ENCODE assay signal across 21 cellular contexts in the genomic region with DNA sequence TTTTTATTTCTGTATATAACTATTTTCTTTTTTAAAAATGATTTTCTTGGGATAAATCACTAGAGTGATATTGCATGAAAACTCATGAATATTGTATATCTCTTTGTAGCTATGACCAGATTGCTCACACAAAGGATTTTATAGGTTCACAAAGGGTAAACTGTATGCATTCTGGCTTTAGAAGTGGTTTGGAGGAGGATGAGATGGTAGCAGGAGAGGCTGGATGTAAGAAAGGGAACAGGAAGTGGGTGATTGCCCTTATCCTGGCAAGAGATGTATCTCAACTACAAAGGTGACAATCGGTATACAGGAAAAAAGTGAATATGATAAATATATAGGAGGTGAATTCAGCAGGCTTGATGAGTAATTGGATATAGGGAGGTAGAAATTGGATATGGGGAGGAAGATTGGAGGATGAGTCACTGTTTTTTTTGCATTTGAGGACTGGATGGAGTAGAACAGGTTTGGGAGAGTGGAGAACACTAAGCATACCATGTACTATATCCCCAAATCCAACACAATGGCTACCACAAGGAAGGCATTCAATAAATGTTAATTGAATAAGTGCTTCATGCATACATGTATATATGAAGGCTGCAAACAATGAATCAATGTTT. TPM values are rescaled to one million over a fixed set of nuclear protein-coding genes. Genes with fewer than 3 reads are reported as not detected.
DNase-seq lines count a peak whose midpoint lies in the region; ATAC-seq and TF ChIP-seq lines count a peak whose summit lies in the region.
"Had no signal": no experiment of that assay in that cellular context is flagged by ENCODE, and none has a peak within 500 bp of the region (broad histone marks: within the 10 kb centered on the region; RNA-seq: fewer than 3 reads in every experiment).

No MANE protein-coding gene starts in this region.

- DNase-seq in COLO829 (ENCODE audit: low spot score) (peak; percentile 23), RWPE1 (ENCODE audit: low spot score) (peak; percentile 81), fibroblast of mammary gland (ENCODE audit: low read depth) (peak; percentile 19), H7 (no peak), NCI-H2227 (lab: John Stamatoyannopoulos, UW; ENCODE audit: unreplicated experiment) (no peak), NCI-H69 (lab: John Stamatoyannopoulos, UW) (no peak)
- DNase-seq: CD8-positive, alpha-beta memory T cell; IMR-90; Kasumi-1; MV-4-11; NCI-H1417; NCI-H187 treated with DMSO at 0.1 percent for 48 hours; NCI-H446; NCI-H748 treated with DMSO at 0.1 percent for 48 hours; OCI-M1 had no signal

- H3K27ac ChIP-seq in HEK293 (ENCODE audit: extremely low read depth, low read depth, low read length) (no peak overlapping the region), RWPE1 (no peak overlapping the region)
- H3K27ac ChIP-seq: BLaER1, SJSA1 had no signal

- no peak for ATAC-seq in GM18502 (IDR thresholded peaks at IDR 0.05; ENCODE audit: poor library complexity, unreplicated experiment)

- TF ChIP-seq CTCF in HEK293 (tag by site-specific recombination; IDR thresholded peaks at IDR 0.05) (no peak), RWPE1 (conservative IDR thresholded peaks at IDR 0.05; ENCODE audit: low read depth) (no peak), fibroblast of mammary gland (conservative IDR thresholded peaks at IDR 0.05; ENCODE audit: control insufficient read depth, insufficient read depth, low read depth, low read length) (no peak)

- H3K4me1 ChIP-seq in HEK293 (ENCODE audit: control insufficient read depth, insufficient read depth, low read length) = no peaks in the 10 kb centered on the region
- H3K4me1 ChIP-seq: BLaER1, SJSA1 had no signal

- POLR2A ChIA-PET in HEK293 (lab: Yijun Ruan, JAX) (no interaction called here), RWPE1 (lab: Yijun Ruan, JAX; ENCODE audit: low non-redundant PET) (no interaction called here)

- no peaks in the 10 kb centered on the region for H3K9me3 ChIP-seq in HEK293 (ENCODE audit: control insufficient read depth, insufficient read depth, low read depth, low read length)
- H3K9me3 ChIP-seq: BLaER1, SJSA1 had no signal

- H3K4me3 ChIP-seq in HEK293 (ENCODE audit: low read depth, low read length) (no peak overlapping the region), fibroblast of mammary gland (ENCODE audit: control insufficient read depth, low read depth, low read length) (no peak overlapping the region), H7 (ENCODE audit: insufficient read depth, low read depth, low read length) (no peak overlapping the region)
- H3K4me3 ChIP-seq: BLaER1, SJSA1 had no signal

- CTCF ChIA-PET in HEK293 (lab: Yijun Ruan, JAX) = interaction anchor here (1.3 kb wide), 1 partner anchor 16 kb away, joined by 8 read pairs; no protein-coding TSS in a partner anchor
- CTCF ChIA-PET in RWPE1 (lab: Yijun Ruan, JAX) = interaction anchor here (1.1 to 1.5 kb wide), 2 partner anchors 16 to 38 kb away, joined by 3 to 4 read pairs; no protein-coding TSS in a partner anchor

- no peaks in the 10 kb centered on the region for H3K36me3 ChIP-seq in HEK293 (ENCODE audit: control insufficient read depth in 2 of 2, insufficient read depth in 1 of 2, low read length in 2 of 2)
- H3K36me3 ChIP-seq in H7 (replicated peaks; ENCODE audit: control insufficient read depth, insufficient read depth, low read length) = no peaks in the 10 kb centered on the region
- H3K36me3 ChIP-seq: BLaER1, SJSA1 had no signal

- no peaks in the 10 kb centered on the region for H3K27me3 ChIP-seq in H7 (ENCODE audit: control insufficient read depth, insufficient read depth, low read length)
- H3K27me3 ChIP-seq: BLaER1, SJSA1 had no signal

TF ChIP-seq in HEK293, 187 proteins besides CTCF, POLR2A, EP300 and RAD21:
- TF ChIP-seq WT1 (tag by site-specific recombination; IDR thresholded peaks at IDR 0.05) = peak; percentile 50; the same call in 1 of the 2 replicates
- no peak for TF ChIP-seq ZNF48 (tag by site-specific recombination; IDR thresholded peaks at IDR 0.05)

RNA-seq across cellular contexts. Expression of gene FGG, which starts 9.9 kb away (rescaled TPM):
- not detected in 2 replicates for total RNA-seq in H7 (2014; rRNA removed; shearing (Covaris generic))
- total RNA-seq: A172; CD8-positive, alpha-beta memory T cell; H4; IMR-90; SJSA1 had no signal

RNA-seq across cellular contexts. Expression of gene FGA, which starts 12.0 kb away (rescaled TPM):
- not detected in 2 replicates for total RNA-seq in H7 (2014; rRNA removed; shearing (Covaris generic))
- total RNA-seq: A172; CD8-positive, alpha-beta memory T cell; H4; IMR-90; SJSA1 had no signal

RNA-seq across cellular contexts. Expression of gene FGB, which starts 39.7 kb away (rescaled TPM):
- total RNA-seq in H7 (2014; rRNA removed; shearing (Covaris generic)) = not detected in 2 replicates
- total RNA-seq: A172; CD8-positive, alpha-beta memory T cell; IMR-90; SJSA1 had no signal

RNA-seq across cellular contexts. Expression of gene PLRG1, which starts 52.3 kb away (rescaled TPM):
- 104 and 108 TPM in 2 replicates for total RNA-seq in H7 (2014; rRNA removed; shearing (Covaris generic))

Comparison
In these comparisons a context has a peak if more than half of its experiments do, and no peak if none do; other contexts are left out.
1. DNase-seq: peak in COLO829 (single experiment), RWPE1 (single experiment) and fibroblast of mammary gland (single experiment); none in H7 (single experiment), NCI-H2227 (single experiment) and NCI-H69 (single experiment).